ENCODE assay signal across 38 cellular contexts in genomic region chr4:108922191-108922590, GRCh38.
"Had no signal": no experiment of that assay in that cellular context is flagged by ENCODE, and none has a peak within 500 bp of the region (broad histone marks: within the 10 kb centered on the region; RNA-seq: fewer than 3 reads in every experiment).

No MANE protein-coding gene starts in this region.

- H3K9me3 Mint-ChIP-seq: activated CD4-positive, alpha-beta memory T cell treated with anti-CD3 and anti-CD28 coated beads, Interleukin-2, amount 10 ng/mL, durations not matched to agents 7 days and 5 days; activated CD4-positive, alpha-beta T cell treated with anti-CD3 and anti-CD28 coated beads, Interleukin-2, amount 10 ng/mL, durations not matched to agents 7 days and 5 days; activated naive CD4-positive, alpha-beta T cell treated with anti-CD3 and anti-CD28 coated beads, Interleukin-2, amount 10 ng/mL, durations not matched to agents 7 days and 5 days; activated naive CD4-positive, alpha-beta T cell treated with anti-CD3 and anti-CD28 coated beads, Interleukin-2, amount 50 U/mL, for 24 hours; activated naive CD8-positive, alpha-beta T cell treated with anti-CD3 and anti-CD28 coated beads, Interleukin-2, amount 10 ng/mL, durations not matched to agents 7 days and 5 days; activated naive CD8-positive, alpha-beta T cell treated with anti-CD3 and anti-CD28 coated beads, Interleukin-2, amount 50 U/mL, for 24 hours; activated T-cell treated with anti-CD3 and anti-CD28 coated beads, Interleukin-2, amount 50 U/mL, for 24 hours; activated T-helper 2 cell treated with anti-CD3 and anti-CD28 coated beads, Interferon-gamma antibody, Interleukin-2, Interleukin-4, amounts not matched to agents 10 μg/mL and 5 μg/mL and 100 μg/mL, durations not matched to agents 14 hours and 24 hours and 36 hours; brain; central memory CD8-positive, alpha-beta T cell; T-helper 1 cell treated with Interleukin-12 subunit alpha and Interleukin-12 subunit beta and Interleukin-4 antibody, amounts not matched to agents 30 μg/mL and 1 μg/mL, for 36 hours; T-helper 2 cell treated with Interferon-gamma antibody and Interleukin-4, amounts not matched to agents 5 μg/mL and 100 μg/mL, for 36 hours; WTC11 had no signal

- H3K4me1 Mint-ChIP-seq: activated CD4-positive, alpha-beta memory T cell treated with anti-CD3 and anti-CD28 coated beads, Interleukin-2, amount 10 ng/mL, durations not matched to agents 7 days and 5 days; activated CD4-positive, alpha-beta T cell treated with anti-CD3 and anti-CD28 coated beads for 36 hours; activated CD4-positive, alpha-beta T cell treated with anti-CD3 and anti-CD28 coated beads, Interleukin-2, amount 10 ng/mL, durations not matched to agents 7 days and 5 days; activated CD8-positive, alpha-beta memory T cell treated with anti-CD3 and anti-CD28 coated beads, Interleukin-2, amount 10 ng/mL, durations not matched to agents 7 days and 5 days; activated naive CD4-positive, alpha-beta T cell treated with anti-CD3 and anti-CD28 coated beads, Interleukin-2, amount 10 ng/mL, durations not matched to agents 7 days and 5 days; activated naive CD8-positive, alpha-beta T cell treated with anti-CD3 and anti-CD28 coated beads, Interleukin-2, amount 10 ng/mL, durations not matched to agents 7 days and 5 days; activated naive CD8-positive, alpha-beta T cell treated with anti-CD3 and anti-CD28 coated beads, Interleukin-2, amount 50 U/mL, for 24 hours; central memory CD8-positive, alpha-beta T cell had no signal

- H3K9me3 ChIP-seq: ascending aorta had no signal

- H3K27ac ChIP-seq: ascending aorta, cardiac muscle cell, WERI-Rb-1 had no signal

- H3K27me3 ChIP-seq: ascending aorta, cardiac muscle cell had no signal

- ATAC-seq: activated CD4-positive, alpha-beta T cell treated with anti-CD3 and anti-CD28 coated beads for 36 hours; activated CD4-positive, CD25-positive, alpha-beta regulatory T cell treated with anti-CD3 and anti-CD28 coated beads, Interleukin-2, amount 50 U/mL, for 24 hours; activated CD8-positive, alpha-beta memory T cell treated with anti-CD3 and anti-CD28 coated beads, Interleukin-2, amount 10 ng/mL, durations not matched to agents 7 days and 5 days; activated CD8-positive, alpha-beta T cell treated with anti-CD3 and anti-CD28 coated beads, Interleukin-2, amount 10 ng/mL, durations not matched to agents 7 days and 5 days; activated naive CD8-positive, alpha-beta T cell treated with anti-CD3 and anti-CD28 coated beads, Interleukin-2, amount 50 U/mL, for 24 hours; WTC11 had no signal

- H3K4me1 ChIP-seq: ascending aorta had no signal

- H3K4me3 ChIP-seq: ascending aorta, cardiac muscle cell had no signal

- H3K4me3 Mint-ChIP-seq: activated CD4-positive, alpha-beta memory T cell treated with anti-CD3 and anti-CD28 coated beads, Interleukin-2, amount 10 ng/mL, durations not matched to agents 7 days and 5 days; activated CD4-positive, alpha-beta T cell treated with anti-CD3 and anti-CD28 coated beads for 36 hours; activated CD4-positive, alpha-beta T cell treated with anti-CD3 and anti-CD28 coated beads, Interleukin-2, amount 10 ng/mL, durations not matched to agents 7 days and 5 days; activated CD8-positive, alpha-beta memory T cell treated with anti-CD3 and anti-CD28 coated beads, Interleukin-2, amount 10 ng/mL, durations not matched to agents 7 days and 5 days; activated CD8-positive, alpha-beta T cell treated with anti-CD3 and anti-CD28 coated beads, Interleukin-2, amount 10 ng/mL, durations not matched to agents 7 days and 5 days; activated naive CD4-positive, alpha-beta T cell treated with anti-CD3 and anti-CD28 coated beads, Interleukin-2, amount 10 ng/mL, durations not matched to agents 7 days and 5 days; activated naive CD4-positive, alpha-beta T cell treated with anti-CD3 and anti-CD28 coated beads, Interleukin-2, amount 50 U/mL, for 24 hours; activated naive CD8-positive, alpha-beta T cell; activated naive CD8-positive, alpha-beta T cell treated with anti-CD3 and anti-CD28 coated beads, Interleukin-2, amount 10 ng/mL, durations not matched to agents 7 days and 5 days; activated naive CD8-positive, alpha-beta T cell treated with anti-CD3 and anti-CD28 coated beads, Interleukin-2, amount 50 U/mL, for 24 hours; activated T-cell treated with anti-CD3 and anti-CD28 coated beads, Interleukin-2, amount 50 U/mL, for 24 hours; brain; central memory CD8-positive, alpha-beta T cell; T-helper 1 cell treated with Interleukin-12 subunit alpha and Interleukin-12 subunit beta and Interleukin-4 antibody, amounts not matched to agents 30 μg/mL and 1 μg/mL, for 36 hours; T-helper 2 cell treated with Interferon-gamma antibody and Interleukin-4, amounts not matched to agents 5 μg/mL and 100 μg/mL, for 36 hours; WTC11 had no signal

- H3K36me3 Mint-ChIP-seq: activated CD8-positive, alpha-beta memory T cell treated with anti-CD3 and anti-CD28 coated beads, Interleukin-2, amount 10 ng/mL, durations not matched to agents 7 days and 5 days; activated naive CD4-positive, alpha-beta T cell treated with anti-CD3 and anti-CD28 coated beads, Interleukin-2, amount 10 ng/mL, durations not matched to agents 7 days and 5 days; activated naive CD4-positive, alpha-beta T cell treated with anti-CD3 and anti-CD28 coated beads, Interleukin-2, amount 50 U/mL, for 24 hours; activated naive CD8-positive, alpha-beta T cell; activated naive CD8-positive, alpha-beta T cell treated with anti-CD3 and anti-CD28 coated beads, Interleukin-2, amount 10 ng/mL, durations not matched to agents 7 days and 5 days; brain; WTC11 had no signal

- H3K27me3 Mint-ChIP-seq: activated naive CD4-positive, alpha-beta T cell treated with anti-CD3 and anti-CD28 coated beads, Interleukin-2, amount 50 U/mL, for 24 hours; brain; central memory CD8-positive, alpha-beta T cell had no signal

- H3K36me3 ChIP-seq: ascending aorta, cardiac muscle cell, WERI-Rb-1 had no signal

- H3K27ac Mint-ChIP-seq: activated CD4-positive, alpha-beta memory T cell treated with anti-CD3 and anti-CD28 coated beads, Interleukin-2, amount 10 ng/mL, durations not matched to agents 7 days and 5 days; activated CD4-positive, alpha-beta T cell treated with anti-CD3 and anti-CD28 coated beads for 36 hours; activated CD4-positive, alpha-beta T cell treated with anti-CD3 and anti-CD28 coated beads, Interleukin-2, amount 10 ng/mL, durations not matched to agents 7 days and 5 days; activated CD8-positive, alpha-beta memory T cell treated with anti-CD3 and anti-CD28 coated beads, Interleukin-2, amount 10 ng/mL, durations not matched to agents 7 days and 5 days; activated CD8-positive, alpha-beta T cell treated with anti-CD3 and anti-CD28 coated beads, Interleukin-2, amount 10 ng/mL, durations not matched to agents 7 days and 5 days; activated naive CD4-positive, alpha-beta T cell treated with anti-CD3 and anti-CD28 coated beads, Interleukin-2, amount 10 ng/mL, durations not matched to agents 7 days and 5 days; activated naive CD4-positive, alpha-beta T cell treated with anti-CD3 and anti-CD28 coated beads, Interleukin-2, amount 50 U/mL, for 24 hours; activated naive CD8-positive, alpha-beta T cell; activated naive CD8-positive, alpha-beta T cell treated with anti-CD3 and anti-CD28 coated beads, Interleukin-2, amount 10 ng/mL, durations not matched to agents 7 days and 5 days; activated naive CD8-positive, alpha-beta T cell treated with anti-CD3 and anti-CD28 coated beads, Interleukin-2, amount 50 U/mL, for 24 hours; activated T-cell treated with anti-CD3 and anti-CD28 coated beads, Interleukin-2, amount 50 U/mL, for 24 hours; activated T-helper 2 cell treated with anti-CD3 and anti-CD28 coated beads, Interferon-gamma antibody, Interleukin-2, Interleukin-4, amounts not matched to agents 10 μg/mL and 5 μg/mL and 100 μg/mL, durations not matched to agents 14 hours and 24 hours and 36 hours; brain; T-helper 1 cell treated with Interleukin-12 subunit alpha and Interleukin-12 subunit beta and Interleukin-4 antibody, amounts not matched to agents 30 μg/mL and 1 μg/mL, for 36 hours; T-helper 2 cell treated with Interferon-gamma antibody and Interleukin-4, amounts not matched to agents 5 μg/mL and 100 μg/mL, for 36 hours; WTC11 had no signal

- DNase-seq: activated CD4-positive, alpha-beta memory T cell treated with anti-CD3 and anti-CD28 coated beads, Interleukin-2, amount 10 ng/mL, durations not matched to agents 7 days and 5 days; activated CD4-positive, alpha-beta T cell treated with anti-CD3 and anti-CD28 coated beads for 1 hour; activated CD4-positive, alpha-beta T cell treated with anti-CD3 and anti-CD28 coated beads for 36 hours; activated CD4-positive, alpha-beta T cell treated with anti-CD3 and anti-CD28 coated beads for 48 hours; activated CD4-positive, alpha-beta T cell treated with anti-CD3 and anti-CD28 coated beads, Interleukin-2, amount 10 ng/mL, durations not matched to agents 7 days and 5 days; activated CD4-positive, alpha-beta T cell treated with anti-CD3 and anti-CD28 coated beads, Interleukin-2, amount 50 U/mL, for 48 hours; activated CD4-positive, CD25-positive, alpha-beta regulatory T cell; activated CD8-positive, alpha-beta memory T cell treated with anti-CD3 and anti-CD28 coated beads for 24 hours; activated CD8-positive, alpha-beta memory T cell treated with anti-CD3 and anti-CD28 coated beads, Interleukin-2, amount 10 ng/mL, durations not matched to agents 7 days and 5 days; activated CD8-positive, alpha-beta memory T cell treated with anti-CD3 and anti-CD28 coated beads, Interleukin-2, amount 50 U/mL, for 48 hours; activated CD8-positive, alpha-beta T cell treated with anti-CD3 and anti-CD28 coated beads, Interleukin-2, amount 10 ng/mL, durations not matched to agents 7 days and 5 days; activated effector memory CD4-positive, alpha-beta T cell treated with Interleukin-2 at 50 U/mL for 16 hours; activated gamma-delta T cell; activated naive CD4-positive, alpha-beta T cell treated with anti-CD3 and anti-CD28 coated beads, Interleukin-2, amount 10 ng/mL, durations not matched to agents 7 days and 5 days; activated naive CD4-positive, alpha-beta T cell treated with Interleukin-2 at 50 U/mL for 16 hours; activated naive CD8-positive, alpha-beta T cell treated with anti-CD3 and anti-CD28 coated beads, Interleukin-2, amount 10 ng/mL, durations not matched to agents 7 days and 5 days; activated naive CD8-positive, alpha-beta T cell treated with anti-CD3 and anti-CD28 coated beads, Interleukin-2, amount 50 U/mL, for 24 hours; activated T-cell treated with anti-CD3 and anti-CD28 coated beads, Interleukin-2, amount 50 U/mL, for 24 hours; activated T-cell treated with anti-CD3 and anti-CD28 coated beads, Interleukin-2, amount 50 U/mL, for 48 hours; amygdala; anterior cingulate cortex; caudate nucleus; cerebellar nuclear complex; T-helper 1 cell; T-helper 2 cell; T-helper 9 cell; WERI-Rb-1 had no signal
